In the genomic region with DNA sequence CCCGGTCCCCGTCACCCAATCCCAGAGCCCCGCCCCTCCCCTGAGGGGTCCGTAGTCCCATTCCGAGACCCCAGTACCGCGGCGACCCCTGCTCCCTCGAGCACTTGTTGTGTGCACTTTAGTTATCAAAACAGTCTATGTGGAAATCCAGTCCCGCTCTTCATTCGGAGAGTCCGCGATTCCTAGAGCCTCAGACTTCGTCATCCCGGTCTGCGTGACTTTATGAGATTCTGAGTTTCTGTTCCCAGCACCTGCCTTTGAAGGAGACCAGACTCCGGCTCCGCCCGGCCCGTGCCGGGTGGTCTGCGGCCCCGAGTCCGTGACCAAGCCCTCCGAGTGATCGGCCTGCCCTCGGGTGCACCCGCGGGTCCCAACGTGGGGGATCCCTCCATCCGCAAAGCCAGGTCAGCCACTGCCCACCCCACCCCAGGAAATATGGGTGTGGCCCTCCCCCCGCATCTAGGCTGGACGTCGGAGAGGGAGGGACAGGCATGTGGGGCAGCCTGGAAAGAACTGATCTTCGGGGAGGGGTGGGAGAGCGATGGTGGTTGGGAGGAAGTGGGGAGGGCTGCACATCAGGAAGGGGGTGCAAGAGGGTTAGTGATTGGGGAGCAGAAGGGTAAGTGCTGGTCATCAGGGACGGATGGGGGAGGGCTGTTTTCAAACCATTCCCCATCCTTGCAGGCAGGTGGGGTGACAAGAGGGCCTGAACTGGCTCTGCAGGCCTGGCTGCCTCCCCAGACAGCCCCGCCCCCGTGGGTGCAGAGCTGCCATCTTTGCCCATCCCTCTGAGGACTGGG, we compare ENCODE assay signal across 8 cellular contexts. TPM values are rescaled to one million over a fixed set of nuclear protein-coding genes. Genes with fewer than 3 reads are reported as not detected.
A peak's percentile ranks its signal among the peaks of the same experiment; 100 is the strongest.
DNase-seq lines count a peak whose midpoint lies in the region; ATAC-seq and TF ChIP-seq lines count a peak whose summit lies in the region.

No MANE protein-coding gene starts in this region.

- H3K9me3 Mint-ChIP-seq in CD8-positive, alpha-beta T cell, result no peaks in the 10 kb centered on the region
- no peaks in the 10 kb centered on the region for H3K9me3 Mint-ChIP-seq in T-helper 1 cell treated with Interleukin-12 subunit alpha and Interleukin-12 subunit beta and Interleukin-4 antibody, amounts not matched to agents 30 μg/mL and 1 μg/mL, for 36 hours

- WGBS in psoas muscle, 3 donors, result 2 to 3% (median 3%) methylated on average over 38 to 39 of the region's 39 CpGs

- H3K36me3 Mint-ChIP-seq in CD8-positive, alpha-beta T cell, result peaks cover 59% of the 10 kb centered on the region
- H3K36me3 Mint-ChIP-seq in T-helper 1 cell treated with Interleukin-12 subunit alpha and Interleukin-12 subunit beta and Interleukin-4 antibody, amounts not matched to agents 30 μg/mL and 1 μg/mL, for 36 hours (ENCODE audit: low read depth), result peaks cover 46% of the 10 kb centered on the region

- TF ChIP-seq CTCF in CD8-positive, alpha-beta T cell (IDR thresholded peaks at IDR 0.05), result no peak
- TF ChIP-seq CTCF in psoas muscle (IDR thresholded peaks at IDR 0.05), result no peak

- H3K27me3 Mint-ChIP-seq in CD8-positive, alpha-beta T cell (ENCODE audit: low read depth), result no peaks in the 10 kb centered on the region
- H3K27me3 Mint-ChIP-seq in T-helper 1 cell treated with Interleukin-12 subunit alpha and Interleukin-12 subunit beta and Interleukin-4 antibody, amounts not matched to agents 30 μg/mL and 1 μg/mL, for 36 hours (ENCODE audit: low read depth), result no peaks in the 10 kb centered on the region

- intact Hi-C loops in CD8-positive, alpha-beta T cell (cut with DNase I, micrococcal nuclease), result loop anchor here (1.0 to 10.0 kb wide), 15 partner anchors 28 to 510 kb away; partner anchors contain the start of genes STXBP1 (in 2 of the 2), TOR2A (in 2 of the 2), ZNF79 (in 2 of the 2) and SLC2A8 (in 1 of the 2)
- intact Hi-C loops in psoas muscle (cut with DNase I), result loop anchor here in 1 of 2 donors (2.0 kb wide), 1 partner anchor 27 kb away; the partner anchor contains the start of gene ZNF79

- peak; percentile 8 to 60 (median 36) for DNase-seq in CD8-positive, alpha-beta T cell
- DNase-seq in HuH-7 (ENCODE audit: low spot score) (peak; percentile 50), astrocyte of the hippocampus (ENCODE audit: low read depth, low spot score) (peak; percentile 74), hepatic stellate cell (ENCODE audit: low spot score) (peak; percentile 81), psoas muscle (peak; percentile 37 to 71)

- H3K36me3 ChIP-seq in CD8-positive, alpha-beta T cell (ENCODE audit: insufficient read depth, low read length), result peaks cover 26% of the 10 kb centered on the region
- peaks cover 2 to 62% of the 10 kb centered on the region in 2 donors for H3K36me3 ChIP-seq in psoas muscle (ENCODE audit: insufficient read depth in 1 of 2, low read depth in 1 of 2)

- H3K4me3 ChIP-seq in CD8-positive, alpha-beta T cell (ENCODE audit: low read depth, low read length), result peak overlapping the region; percentile 94
- peak overlapping the region; percentile 96 for H3K4me3 ChIP-seq in psoas muscle

- peak overlapping the region; percentile 96 for H3K27ac Mint-ChIP-seq in CD8-positive, alpha-beta T cell
- H3K27ac Mint-ChIP-seq in T-helper 1 cell treated with Interleukin-12 subunit alpha and Interleukin-12 subunit beta and Interleukin-4 antibody, amounts not matched to agents 30 μg/mL and 1 μg/mL, for 36 hours, result peak overlapping the region; percentile 97

- H3K4me1 Mint-ChIP-seq in CD8-positive, alpha-beta T cell (ENCODE audit: low read depth), result peaks cover 44% of the 10 kb centered on the region
- peaks cover 47% of the 10 kb centered on the region for H3K4me1 Mint-ChIP-seq in T-helper 1 cell treated with Interleukin-12 subunit alpha and Interleukin-12 subunit beta and Interleukin-4 antibody, amounts not matched to agents 30 μg/mL and 1 μg/mL, for 36 hours (ENCODE audit: low read depth)

- H3K27ac ChIP-seq in CD8-positive, alpha-beta T cell (ENCODE audit: low read depth, low read length), result peak overlapping the region; percentile 85
- peak overlapping the region; percentile 91 for H3K27ac ChIP-seq in psoas muscle

- H3K27me3 ChIP-seq in CD8-positive, alpha-beta T cell (ENCODE audit: insufficient read depth, low read length), result no peaks in the 10 kb centered on the region
- no peaks in the 10 kb centered on the region for H3K27me3 ChIP-seq in psoas muscle (ENCODE audit: insufficient read depth in 3 of 3, low read length in 2 of 3)

- POLR2A ChIA-PET in CD8-positive, alpha-beta T cell (lab: Charles Lee), result interaction anchor here (0.6 to 3.3 kb wide), 21 partner anchors 9 to 537 kb away, joined by 3 to 27 read pairs (median 5); partner anchors contain the start of genes CDK9, PTRH1, RALGPS1 and SLC2A8

- H3K9me3 ChIP-seq in CD8-positive, alpha-beta T cell (ENCODE audit: low read length), result no peaks in the 10 kb centered on the region
- no peaks in the 10 kb centered on the region for H3K9me3 ChIP-seq in psoas muscle

- CTCF ChIA-PET in CD8-positive, alpha-beta T cell (lab: Charles Lee), result interaction anchor here (1.0 to 1.7 kb wide), 3 partner anchors 9 to 283 kb away, joined by 3 to 7 read pairs (median 3); partner anchors contain the start of gene TOR2A

- H3K4me1 ChIP-seq in CD8-positive, alpha-beta T cell (ENCODE audit: insufficient read depth, low read length), result peaks cover 31% of the 10 kb centered on the region
- peaks cover 43% of the 10 kb centered on the region for H3K4me1 ChIP-seq in psoas muscle

- peak overlapping the region; percentile 96 for H3K4me3 Mint-ChIP-seq in CD8-positive, alpha-beta T cell
- H3K4me3 Mint-ChIP-seq in T-helper 1 cell treated with Interleukin-12 subunit alpha and Interleukin-12 subunit beta and Interleukin-4 antibody, amounts not matched to agents 30 μg/mL and 1 μg/mL, for 36 hours, result peak overlapping the region; percentile 92

- peak; percentile 12 for ATAC-seq in CD8-positive, alpha-beta T cell
- ATAC-seq in GM21360 (IDR thresholded peaks at IDR 0.05; ENCODE audit: unreplicated experiment) (peak; percentile 10), psoas muscle (peak; percentile 10 to 35 (median 30)), GM19463 (IDR thresholded peaks at IDR 0.05; ENCODE audit: unreplicated experiment) (no peak)

RNA-seq across cellular contexts. Expression of gene LRSAM1, which starts 0.6 kb away (rescaled TPM):
- total RNA-seq in CD8-positive, alpha-beta T cell, result 10 to 100 TPM; 11.7 to 14.0 TPM
- 10 to 100 TPM in 3 of 4 donors, 1 to 10 TPM in 1; 8.3 to 17.7 (median 13.8) TPM for total RNA-seq in psoas muscle
- polyA plus RNA-seq in psoas muscle, result 10 to 100 TPM; 11.1 to 17.1 (median 11.6) TPM

RNA-seq across cellular contexts. Expression of gene RPL12, which starts 0.7 kb away (rescaled TPM):
- 1,000 to 10,000 TPM; 1,908 to 1,959 TPM for total RNA-seq in CD8-positive, alpha-beta T cell
- 1,000 to 10,000 TPM in 1 of 4 donors, 100 to 1,000 TPM in 3; 748 to 1,111 (median 831) TPM for total RNA-seq in psoas muscle
- 1,000 to 10,000 TPM; 1,171 to 2,317 (median 1,895) TPM for polyA plus RNA-seq in psoas muscle

RNA-seq across cellular contexts. Expression of gene ZNF79, which starts 27.7 kb away (rescaled TPM):
- 1 to 10 TPM; 7.5 to 7.7 TPM for total RNA-seq in CD8-positive, alpha-beta T cell
- total RNA-seq in psoas muscle, result 10 to 100 TPM in 2 of 4 donors, 1 to 10 TPM in 2; 4.4 to 10.7 (median 9.1) TPM
- polyA plus RNA-seq in psoas muscle, result 1 to 10 TPM; 2.7 to 6.0 (median 2.8) TPM

RNA-seq across cellular contexts. Expression of gene SLC2A8, which starts 54.9 kb away (rescaled TPM):
- 1 to 10 TPM; 3.6 to 3.9 TPM for total RNA-seq in CD8-positive, alpha-beta T cell
- total RNA-seq in psoas muscle, result 10 to 100 TPM; 15.8 to 18.7 (median 16.3) TPM
- polyA plus RNA-seq in psoas muscle, result 10 to 100 TPM; 13.2 to 20.3 (median 19.0) TPM
